In the genomic region with DNA sequence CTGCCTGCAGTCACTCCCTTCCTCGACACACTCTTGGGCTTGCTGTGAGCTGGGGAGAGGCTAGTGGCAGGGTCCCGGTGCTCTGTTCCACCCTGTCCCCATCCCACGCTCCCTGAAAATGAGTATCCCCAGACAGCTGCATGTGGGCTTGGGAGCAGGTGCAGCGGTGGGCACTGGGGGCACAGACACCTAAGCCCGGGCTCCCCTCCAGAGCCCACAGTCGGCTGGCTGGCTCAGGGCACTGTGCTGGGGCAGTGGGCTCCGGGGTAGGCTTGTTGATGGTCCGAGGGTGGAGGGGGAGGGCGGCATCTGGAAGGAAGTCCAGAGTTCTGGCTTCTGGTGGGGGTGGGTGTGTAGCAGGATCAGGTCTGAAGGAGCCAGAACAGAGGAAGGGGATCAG, we compare ENCODE assay signal across 17 cellular contexts.
DNase-seq lines count a peak whose midpoint lies in the region; ATAC-seq, FAIRE-seq and TF ChIP-seq lines count a peak whose summit lies in the region.
"Had no signal": no experiment of that assay in that cellular context is flagged by ENCODE, and none has a peak within 500 bp of the region (broad histone marks: within the 10 kb centered on the region; RNA-seq: fewer than 3 reads in every experiment).

No MANE protein-coding gene starts in this region.

- H3K9me3 ChIP-seq in heart right ventricle (no peaks in the 10 kb centered on the region), kidney (ENCODE audit: control insufficient read depth in 1 of 2, low read length in 2 of 2) (no peaks in the 10 kb centered on the region)
- H3K9me3 ChIP-seq: BLaER1 had no signal

- ATAC-seq in left ventricle myocardium superior (no peak), heart right ventricle (no peak), GM21360 (IDR thresholded peaks at IDR 0.05; ENCODE audit: unreplicated experiment) (no peak)

- DNase-seq in left ventricle myocardium superior (peak; percentile 8), heart right ventricle (no peak), kidney (peak; percentile 54), retina (peak; percentile 12), NCI-H2171 treated with DMSO at 0.1 percent for 48 hours (lab: John Stamatoyannopoulos, UW) (no peak), urothelium cell line (ENCODE audit: low spot score) (no peak)
- DNase-seq: 8988T; CD4-positive, alpha-beta memory T cell; DMS153; DMS79; GDM1; HCEC 1CT had no signal

- intact Hi-C loops in left ventricle myocardium superior (cut with micrococcal nuclease) (no loop called here), heart right ventricle (cut with DNase I) (loop anchor here in 2 of 10 donors (10.0 kb wide), 1 partner anchor 409 kb away; no protein-coding TSS in a partner anchor), kidney (cut with DNase I) (no loop called here)

- H3K9ac ChIP-seq in kidney (ENCODE audit: low read length in 2 of 2), result no peak overlapping the region
- H3K9ac ChIP-seq: BLaER1 had no signal

- peaks cover 0 to 12% (median 0%) of the 10 kb centered on the region in 7 donors for H3K27me3 ChIP-seq in heart right ventricle
- H3K27me3 ChIP-seq: BLaER1 had no signal

- peaks cover 0 to 25% (median 11%) of the 10 kb centered on the region in 9 donors for H3K4me1 ChIP-seq in heart right ventricle
- no peaks in the 10 kb centered on the region for H3K4me1 ChIP-seq in kidney (ENCODE audit: control insufficient read depth in 1 of 2, insufficient read depth in 1 of 2, low read depth in 1 of 2, low read length in 2 of 2)

- no peak overlapping the region for H3K27ac ChIP-seq in heart right ventricle
- no peak overlapping the region for H3K27ac ChIP-seq in kidney (ENCODE audit: low read depth in 2 of 2, low read length in 2 of 2)
- H3K27ac ChIP-seq: BLaER1 had no signal

- H3K4me3 ChIP-seq in heart right ventricle, result no peak overlapping the region
- H3K4me3 ChIP-seq in kidney (ENCODE audit: low read length in 2 of 2), result no peak overlapping the region
- H3K4me3 ChIP-seq: BLaER1 had no signal

- H3K36me3 ChIP-seq in heart right ventricle (no peaks in the 10 kb centered on the region), kidney (ENCODE audit: control insufficient read depth in 1 of 2, insufficient read depth in 2 of 2, low read length in 2 of 2) (no peaks in the 10 kb centered on the region)
- H3K36me3 ChIP-seq: BLaER1 had no signal

- no peak for FAIRE-seq in kidney (lab: Jason Lieb, UNC)
- no peak for FAIRE-seq in urothelium cell line (lab: Jason Lieb, UNC)
- FAIRE-seq: GM12892, GM18507, HTR-8/SVneo had no signal

- 74 to 76% methylated on average over 9 of the region's 9 CpGs for WGBS in heart right ventricle, 2 donors

- TF ChIP-seq CTCF in heart right ventricle (IDR thresholded peaks at IDR 0.05) (no peak), kidney (IDR thresholded peaks at IDR 0.05; ENCODE audit: borderline replicate concordance, extremely low read depth, insufficient read depth) (no peak)

Comparison
In these comparisons a context has a peak if more than half of its experiments do, and no peak if none do; other contexts are left out.
1. DNase-seq: peak in left ventricle myocardium superior (single experiment), kidney (single experiment) and retina (single experiment); none in heart right ventricle (0 of 2), NCI-H2171 treated with DMSO at 0.1 percent for 48 hours (single experiment) and urothelium cell line (single experiment).